ENCODE assay signal across 16 cellular contexts in genomic region chr10:61463035-61463909, GRCh38. TPM values are rescaled to one million over a fixed set of nuclear protein-coding genes. Genes with fewer than 3 reads are reported as not detected.
DNase-seq lines count a peak whose midpoint lies in the region; ATAC-seq and TF ChIP-seq lines count a peak whose summit lies in the region.
"Had no signal": no experiment of that assay in that cellular context is flagged by ENCODE, and none has a peak within 500 bp of the region (broad histone marks: within the 10 kb centered on the region; RNA-seq: fewer than 3 reads in every experiment).

No MANE protein-coding gene starts in this region.

- peaks cover 36% of the 10 kb centered on the region for H3K4me1 Mint-ChIP-seq in MCF 10A (ENCODE audit: insufficient read depth, unreplicated experiment)
- no peaks in the 10 kb centered on the region for H3K4me1 Mint-ChIP-seq in type B pancreatic cell (ENCODE audit: unreplicated experiment)
- H3K4me1 Mint-ChIP-seq: endodermal cell, T-cell had no signal

- H3K36me3 Mint-ChIP-seq in MCF 10A (ENCODE audit: insufficient read depth, unreplicated experiment) (peaks cover 10% of the 10 kb centered on the region), type B pancreatic cell (no peaks in the 10 kb centered on the region)
- H3K36me3 Mint-ChIP-seq: T-cell had no signal

- CTCF ChIA-PET in MCF 10A (lab: Yijun Ruan, JAX) (interaction anchor here (0.6 to 1.4 kb wide), 4 partner anchors 176 to 496 kb away, joined by 3 to 4 read pairs (median 3); no protein-coding TSS in a partner anchor), mammary epithelial cell (lab: Charles Lee; ENCODE audit: low non-redundant PET) (no interaction called here)

- no peaks in the 10 kb centered on the region for H3K4me1 ChIP-seq in mammary epithelial cell (ENCODE audit: insufficient read depth, low read length)
- H3K4me1 ChIP-seq: A549 had no signal

- dilution Hi-C loops in mammary epithelial cell (cut with HindIII; ENCODE audit: low sequenced_read_pairs), result no loop called here

- no peaks in the 10 kb centered on the region for H4K20me1 ChIP-seq in mammary epithelial cell (ENCODE audit: insufficient read depth, low read length)

- 2% methylated on average over 4 of the region's 5 CpGs for WGBS in mammary epithelial cell (ENCODE audit: low coverage, missing lambda C conversion rate)

- H3K36me3 ChIP-seq in mammary epithelial cell (ENCODE audit: insufficient read depth, low read length), result no peaks in the 10 kb centered on the region
- H3K36me3 ChIP-seq: spleen, tibial nerve had no signal

- H3K9me3 Mint-ChIP-seq in MCF 10A (ENCODE audit: unreplicated experiment) (peaks cover 14% of the 10 kb centered on the region), type B pancreatic cell (peaks cover 5% of the 10 kb centered on the region)
- H3K9me3 Mint-ChIP-seq: activated T-cell treated with anti-CD3 and anti-CD28 coated beads, Interleukin-2, amount 50 U/mL, for 24 hours; endodermal cell; T-cell had no signal

- H2AFZ ChIP-seq in mammary epithelial cell (ENCODE audit: low read depth, low read length), result no peak overlapping the region

- POLR2A ChIA-PET in MCF 10A (lab: Yijun Ruan, JAX), result interaction anchor here (0.7 to 1.0 kb wide), 3 partner anchors 14 to 707 kb away, joined by 3 to 4 read pairs (median 3); no protein-coding TSS in a partner anchor

- H3K27me3 Mint-ChIP-seq in MCF 10A (ENCODE audit: insufficient read depth, unreplicated experiment) (no peaks in the 10 kb centered on the region), type B pancreatic cell (peaks cover 1% of the 10 kb centered on the region)
- H3K27me3 Mint-ChIP-seq: activated T-cell treated with anti-CD3 and anti-CD28 coated beads, Interleukin-2, amount 50 U/mL, for 24 hours; T-cell had no signal

- intact Hi-C loops in MCF 10A (cut with micrococcal nuclease) (no loop called here), mammary epithelial cell (cut with micrococcal nuclease) (no loop called here)

- ATAC-seq in GM21367 (IDR thresholded peaks at IDR 0.05; ENCODE audit: unreplicated experiment), result no peak
- ATAC-seq in GM21390 (IDR thresholded peaks at IDR 0.05; ENCODE audit: unreplicated experiment), result no peak
- no peak for ATAC-seq in HG02840 (IDR thresholded peaks at IDR 0.05; ENCODE audit: low FRiP score, unreplicated experiment)
- ATAC-seq: A549, T-cell had no signal

- in situ Hi-C loops in mammary epithelial cell (cut with MboI; ENCODE audit: low sequenced_read_pairs in 2 of 2) (no loop called here), astrocyte of the spinal cord (cut with HindIII; ENCODE audit: low sequenced_read_pairs) (no loop called here)

- H3K4me2 ChIP-seq in mammary epithelial cell (ENCODE audit: insufficient read depth, low read depth, low read length), result no peak overlapping the region
- H3K4me2 ChIP-seq: A549 had no signal

- no peaks in the 10 kb centered on the region for H3K79me2 ChIP-seq in mammary epithelial cell (ENCODE audit: insufficient read depth, low read length)

- no peaks in the 10 kb centered on the region for H3K9me3 ChIP-seq in mammary epithelial cell (replicated peaks; ENCODE audit: insufficient read depth, low read length)
- H3K9me3 ChIP-seq: A549, spleen, tibial nerve had no signal

- H3K4me3 Mint-ChIP-seq in MCF 10A (ENCODE audit: unreplicated experiment), result no peak overlapping the region
- no peak overlapping the region for H3K4me3 Mint-ChIP-seq in type B pancreatic cell
- H3K4me3 Mint-ChIP-seq: activated T-cell treated with anti-CD3 and anti-CD28 coated beads, Interleukin-2, amount 50 U/mL, for 24 hours; endodermal cell; T-cell had no signal

- no peak for TF ChIP-seq CTCF in MCF 10A (IDR thresholded peaks at IDR 0.05; ENCODE audit: unreplicated experiment)
- TF ChIP-seq CTCF in mammary epithelial cell (conservative IDR thresholded peaks at IDR 0.05 in 1 of 2, IDR thresholded peaks at IDR 0.05 in 1 of 2; ENCODE audit: extremely low read depth in 1 of 2, insufficient read depth in 1 of 2, low read depth in 1 of 2, low read length in 2 of 2), result no peak
- TF ChIP-seq CTCF in astrocyte of the spinal cord (IDR thresholded peaks at IDR 0.05; ENCODE audit: low read depth, low read length), result no peak
- no peak for TF ChIP-seq CTCF in type B pancreatic cell (conservative IDR thresholded peaks at IDR 0.05)

- H3K4me3 ChIP-seq in mammary epithelial cell (replicated peaks in 1 of 3; ENCODE audit: insufficient read depth in 1 of 3, low read depth in 2 of 3, low read length in 3 of 3), result no peak overlapping the region
- no peak overlapping the region for H3K4me3 ChIP-seq in astrocyte of the spinal cord (ENCODE audit: low read depth, low read length)
- H3K4me3 ChIP-seq: A549, spleen, tibial nerve had no signal

- BruUV-seq in MCF 10A (replicated peaks; lab: Mats Ljungman, UMichigan) (no TSS peak), mammary epithelial cell (replicated peaks; lab: Mats Ljungman, UMichigan) (no TSS peak)

- no peaks in the 10 kb centered on the region for H3K27me3 ChIP-seq in mammary epithelial cell (ENCODE audit: insufficient read depth, low read length)
- H3K27me3 ChIP-seq: spleen, tibial nerve had no signal

- no peak overlapping the region for H3K27ac Mint-ChIP-seq in MCF 10A (ENCODE audit: low read depth, unreplicated experiment)
- no peak overlapping the region for H3K27ac Mint-ChIP-seq in type B pancreatic cell
- H3K27ac Mint-ChIP-seq: activated T-cell treated with anti-CD3 and anti-CD28 coated beads, Interleukin-2, amount 50 U/mL, for 24 hours; endodermal cell; T-cell had no signal

- H3K9ac ChIP-seq in mammary epithelial cell (ENCODE audit: insufficient read depth, low read length), result no peak overlapping the region

- DNase-seq in MCF 10A (ENCODE audit: unreplicated experiment) (peak; percentile 75), mammary epithelial cell (no peak), astrocyte of the spinal cord (ENCODE audit: low read depth, low spot score) (peak; percentile 77), inferior parietal cortex (ENCODE audit: extremely low spot score) (peak; percentile 41), type B pancreatic cell (ENCODE audit: extremely low spot score, unreplicated experiment) (no peak)
- DNase-seq: activated CD4-positive, alpha-beta T cell treated with anti-CD3 and anti-CD28 coated beads for 1 hour; activated T-cell treated with anti-CD3 and anti-CD28 coated beads, Interleukin-2, amount 50 U/mL, for 24 hours; endodermal cell; hypothalamus; spleen; T-cell had no signal

- no peak overlapping the region for H3K27ac ChIP-seq in mammary epithelial cell (ENCODE audit: insufficient read depth, low read depth, low read length)
- H3K27ac ChIP-seq: A549, tibial nerve had no signal

RNA-seq across cellular contexts. Expression of gene TMEM26, which starts 10.1 kb away (rescaled TPM):
- total RNA-seq in MCF 10A (2022) (not detected in 2 replicates), mammary epithelial cell (not detected), type B pancreatic cell (ENCODE audit: low replicate concordance) (0.79 and 3.4 TPM in 2 replicates)
- polyA plus RNA-seq in mammary epithelial cell, result not detected
- not detected for polyA minus RNA-seq in mammary epithelial cell
- total RNA-seq: T-cell had no signal

Comparison
In these comparisons a context has a peak if more than half of its experiments do, and no peak if none do; other contexts are left out.
1. DNase-seq: peak in MCF 10A (single experiment), astrocyte of the spinal cord (single experiment) and inferior parietal cortex (single experiment); none in mammary epithelial cell (single experiment) and type B pancreatic cell (single experiment).